Comparison of ENCODE assay signal across 15 cellular contexts in genomic region chr6:11201772-11202512, GRCh38. TPM values are rescaled to one million over a fixed set of nuclear protein-coding genes. Genes with fewer than 3 reads are reported as not detected.
A peak's percentile ranks its signal among the peaks of the same experiment; 100 is the strongest.
DNase-seq lines count a peak whose midpoint lies in the region; ATAC-seq and TF ChIP-seq lines count a peak whose summit lies in the region.
"Had no signal": no experiment of that assay in that cellular context is flagged by ENCODE, and none has a peak within 500 bp of the region (broad histone marks: within the 10 kb centered on the region; RNA-seq: fewer than 3 reads in every experiment).

No MANE protein-coding gene starts in this region.

- H3K27ac Mint-ChIP-seq in T-helper 1 cell treated with Interleukin-12 subunit alpha and Interleukin-12 subunit beta and Interleukin-4 antibody, amounts not matched to agents 30 μg/mL and 1 μg/mL, for 36 hours: peak overlapping the region; percentile 98
- peak overlapping the region; percentile 91 for H3K27ac Mint-ChIP-seq in activated CD8-positive, alpha-beta T cell treated with anti-CD3 and anti-CD28 coated beads for 36 hours
- peak overlapping the region; percentile 98 to 100 (median 99) for H3K27ac Mint-ChIP-seq in immature natural killer cell
- H3K27ac Mint-ChIP-seq in stimulated activated effector memory CD8-positive, alpha-beta T cell treated with anti-CD3 and anti-CD28 coated beads, Interleukin-12 subunit alpha, Interleukin-12 subunit beta, amount 100 ng/mL, for 72 hours: peak overlapping the region; percentile 97
- H3K27ac Mint-ChIP-seq: dendritic cell treated with granulocyte-macrophage colony-stimulating factor and Interleukin-4, amounts not matched to agents 40 ng/mL and 50 ng/mL, for 4 days had no signal

- H3K9me3 Mint-ChIP-seq in T-helper 1 cell treated with Interleukin-12 subunit alpha and Interleukin-12 subunit beta and Interleukin-4 antibody, amounts not matched to agents 30 μg/mL and 1 μg/mL, for 36 hours: no peaks in the 10 kb centered on the region
- H3K9me3 Mint-ChIP-seq in activated CD8-positive, alpha-beta T cell treated with anti-CD3 and anti-CD28 coated beads for 36 hours: no peaks in the 10 kb centered on the region
- H3K9me3 Mint-ChIP-seq in immature natural killer cell: no peaks in the 10 kb centered on the region
- no peaks in the 10 kb centered on the region for H3K9me3 Mint-ChIP-seq in stimulated activated effector memory CD8-positive, alpha-beta T cell treated with anti-CD3 and anti-CD28 coated beads, Interleukin-12 subunit alpha, Interleukin-12 subunit beta, amount 100 ng/mL, for 72 hours
- H3K9me3 Mint-ChIP-seq: dendritic cell treated with granulocyte-macrophage colony-stimulating factor and Interleukin-4, amounts not matched to agents 40 ng/mL and 50 ng/mL, for 4 days had no signal

- no peak for DNase-seq in T-helper 1 cell
- DNase-seq in activated CD8-positive, alpha-beta T cell treated with anti-CD3 and anti-CD28 coated beads for 36 hours: no peak
- no peak for DNase-seq in immature natural killer cell
- no peak for DNase-seq in stimulated activated effector memory CD8-positive, alpha-beta T cell treated with anti-CD3 and anti-CD28 coated beads, Interleukin-12 subunit alpha, Interleukin-12 subunit beta, amount 100 ng/mL, for 72 hours (ENCODE audit: low spot score in 2 of 2)
- no peak for DNase-seq in GM19240 (ENCODE audit: insufficient read length, low spot score)
- DNase-seq in T1000 (lab: John Stamatoyannopoulos, UW): no peak
- DNase-seq: adrenal gland, kidney glomerular epithelial cell, NCI-H187 treated with DMSO at 0.1 percent for 48 hours, NCI-H526, Peyer's patch, small intestine had no signal

- CTCF ChIA-PET in activated CD8-positive, alpha-beta T cell treated with anti-CD3 and anti-CD28 coated beads for 36 hours (lab: Charles Lee): interaction anchor here (0.9 to 1.8 kb wide), 5 partner anchors 9 to 295 kb away, joined by 4 to 7 read pairs (median 4); no protein-coding TSS in a partner anchor

- H3K4me3 Mint-ChIP-seq in T-helper 1 cell treated with Interleukin-12 subunit alpha and Interleukin-12 subunit beta and Interleukin-4 antibody, amounts not matched to agents 30 μg/mL and 1 μg/mL, for 36 hours: peak overlapping the region; percentile 43
- no peak overlapping the region for H3K4me3 Mint-ChIP-seq in activated CD8-positive, alpha-beta T cell treated with anti-CD3 and anti-CD28 coated beads for 36 hours
- H3K4me3 Mint-ChIP-seq in immature natural killer cell: peak overlapping the region; percentile 79 to 88 (median 84)
- peak overlapping the region; percentile 65 for H3K4me3 Mint-ChIP-seq in stimulated activated effector memory CD8-positive, alpha-beta T cell treated with anti-CD3 and anti-CD28 coated beads, Interleukin-12 subunit alpha, Interleukin-12 subunit beta, amount 100 ng/mL, for 72 hours
- H3K4me3 Mint-ChIP-seq: dendritic cell treated with granulocyte-macrophage colony-stimulating factor and Interleukin-4, amounts not matched to agents 40 ng/mL and 50 ng/mL, for 4 days had no signal

- ATAC-seq in activated CD8-positive, alpha-beta T cell treated with anti-CD3 and anti-CD28 coated beads for 36 hours: no peak
- no peak for ATAC-seq in stimulated activated effector memory CD8-positive, alpha-beta T cell treated with anti-CD3 and anti-CD28 coated beads, Interleukin-12 subunit alpha, Interleukin-12 subunit beta, amount 100 ng/mL, for 72 hours
- no peak for ATAC-seq in HG03432 (IDR thresholded peaks at IDR 0.05; ENCODE audit: unreplicated experiment)

- peaks cover 55% of the 10 kb centered on the region for H3K36me3 Mint-ChIP-seq in T-helper 1 cell treated with Interleukin-12 subunit alpha and Interleukin-12 subunit beta and Interleukin-4 antibody, amounts not matched to agents 30 μg/mL and 1 μg/mL, for 36 hours (ENCODE audit: low read depth)
- H3K36me3 Mint-ChIP-seq in activated CD8-positive, alpha-beta T cell treated with anti-CD3 and anti-CD28 coated beads for 36 hours (ENCODE audit: low read depth): peaks cover 54% of the 10 kb centered on the region
- peaks cover 26 to 45% (median 31%) of the 10 kb centered on the region in 3 donors for H3K36me3 Mint-ChIP-seq in immature natural killer cell
- H3K36me3 Mint-ChIP-seq in stimulated activated effector memory CD8-positive, alpha-beta T cell treated with anti-CD3 and anti-CD28 coated beads, Interleukin-12 subunit alpha, Interleukin-12 subunit beta, amount 100 ng/mL, for 72 hours: peaks cover 88% of the 10 kb centered on the region

- TF ChIP-seq CTCF in activated CD8-positive, alpha-beta T cell treated with anti-CD3 and anti-CD28 coated beads for 36 hours (IDR thresholded peaks at IDR 0.05): no peak

- peaks cover 68% of the 10 kb centered on the region for H3K4me1 Mint-ChIP-seq in T-helper 1 cell treated with Interleukin-12 subunit alpha and Interleukin-12 subunit beta and Interleukin-4 antibody, amounts not matched to agents 30 μg/mL and 1 μg/mL, for 36 hours (ENCODE audit: low read depth)
- H3K4me1 Mint-ChIP-seq in activated CD8-positive, alpha-beta T cell treated with anti-CD3 and anti-CD28 coated beads for 36 hours (ENCODE audit: low read depth): peaks cover 54% of the 10 kb centered on the region
- H3K4me1 Mint-ChIP-seq in immature natural killer cell: peaks cover 89 to 93% of the 10 kb centered on the region in 2 donors
- peaks cover 73% of the 10 kb centered on the region for H3K4me1 Mint-ChIP-seq in stimulated activated effector memory CD8-positive, alpha-beta T cell treated with anti-CD3 and anti-CD28 coated beads, Interleukin-12 subunit alpha, Interleukin-12 subunit beta, amount 100 ng/mL, for 72 hours

- H3K27me3 Mint-ChIP-seq in T-helper 1 cell treated with Interleukin-12 subunit alpha and Interleukin-12 subunit beta and Interleukin-4 antibody, amounts not matched to agents 30 μg/mL and 1 μg/mL, for 36 hours (ENCODE audit: low read depth): no peaks in the 10 kb centered on the region
- H3K27me3 Mint-ChIP-seq in activated CD8-positive, alpha-beta T cell treated with anti-CD3 and anti-CD28 coated beads for 36 hours: no peaks in the 10 kb centered on the region
- H3K27me3 Mint-ChIP-seq in immature natural killer cell (ENCODE audit: low read depth in 3 of 3): peaks cover 2 to 4% (median 2%) of the 10 kb centered on the region in 3 donors

- intact Hi-C loops in activated CD8-positive, alpha-beta T cell treated with anti-CD3 and anti-CD28 coated beads for 36 hours (cut with micrococcal nuclease): no loop called here

- POLR2A ChIA-PET in activated CD8-positive, alpha-beta T cell treated with anti-CD3 and anti-CD28 coated beads for 36 hours (lab: Charles Lee): interaction anchor here (0.5 to 1.6 kb wide), 2 partner anchors 22 to 811 kb away, joined by 3 to 4 read pairs; no protein-coding TSS in a partner anchor

RNA-seq across cellular contexts. Expression of gene NEDD9, which starts 30.5 kb away (rescaled TPM):
- 10 to 100 TPM; 26.6 to 29.7 TPM for total RNA-seq in activated CD8-positive, alpha-beta T cell treated with anti-CD3 and anti-CD28 coated beads for 36 hours
- 10 to 100 TPM; 26.2 to 73.6 (median 27.6) TPM for polyA plus RNA-seq in immature natural killer cell
